Comparison of ENCODE assay signal across 16 cellular contexts in the genomic region with DNA sequence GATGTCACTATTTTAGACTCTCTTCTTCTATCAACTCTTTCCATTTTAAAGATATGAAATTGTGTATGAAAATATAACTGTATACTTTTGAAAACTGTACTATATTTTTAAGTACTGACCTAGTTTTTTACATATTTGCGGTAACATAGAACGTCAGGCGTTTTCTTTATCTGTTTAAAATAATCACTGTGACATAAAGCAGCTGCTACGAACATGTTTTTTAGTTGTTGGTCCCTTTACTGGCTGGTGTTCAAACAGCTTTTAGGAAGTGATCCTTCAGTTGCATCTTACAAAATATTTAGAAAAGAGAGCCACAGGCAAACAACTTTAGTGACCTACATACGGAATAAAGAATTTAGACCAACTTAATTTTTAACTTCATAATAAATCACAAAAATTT.
DNase-seq lines count a peak whose midpoint lies in the region; ATAC-seq and TF ChIP-seq lines count a peak whose summit lies in the region.
"Had no signal": no experiment of that assay in that cellular context is flagged by ENCODE, and none has a peak within 500 bp of the region (broad histone marks: within the 10 kb centered on the region; RNA-seq: fewer than 3 reads in every experiment).

No MANE protein-coding gene starts in this region.

- H3K27me3 ChIP-seq in GM23248 (replicated peaks; ENCODE audit: insufficient read depth), result no peaks in the 10 kb centered on the region
- no peaks in the 10 kb centered on the region for H3K27me3 ChIP-seq in heart right ventricle
- no peaks in the 10 kb centered on the region for H3K27me3 ChIP-seq in skeletal muscle satellite cell (ENCODE audit: control insufficient read depth, insufficient read depth, low read length)
- H3K27me3 ChIP-seq in esophagus squamous epithelium, result no peaks in the 10 kb centered on the region

- H3K27ac ChIP-seq in GM23248 (0 out of 2 replicates have a peak overlapping the region, but pooled peaks have one; percentile 1), heart right ventricle (peak overlapping the region in 9 of 10 donors; percentile 40 to 77 (median 65)), esophagus squamous epithelium (peak overlapping the region in 2 of 4 donors; percentile 76)
- H3K27ac ChIP-seq: WERI-Rb-1 had no signal

- WGBS in GM23248 (ENCODE audit: low coverage in 1 of 2, low lambda C conversion rate in 2 of 2, missing lambda C conversion rate in 2 of 2), 2 experiments, result 64 to 66% methylated on average over 5 of the region's 5 CpGs
- 36 to 38% methylated on average over 5 of the region's 5 CpGs for WGBS in heart right ventricle, 2 donors
- WGBS in esophagus squamous epithelium, 2 donors, result 24 to 39% methylated on average over 5 of the region's 5 CpGs

- no peak for TF ChIP-seq POLR2A in esophagus squamous epithelium (IDR thresholded peaks at IDR 0.05)

- H3K79me2 ChIP-seq in GM23248 (ENCODE audit: insufficient read depth), result peaks cover 98% of the 10 kb centered on the region

- H3K9me2 ChIP-seq in GM23248 (ENCODE audit: insufficient read depth), result no peaks in the 10 kb centered on the region

- TF ChIP-seq CTCF in astrocyte of the spinal cord (IDR thresholded peaks at IDR 0.05; ENCODE audit: low read depth, low read length), result no peak
- no peak for TF ChIP-seq CTCF in heart right ventricle (IDR thresholded peaks at IDR 0.05)
- no peak for TF ChIP-seq CTCF in esophagus squamous epithelium (IDR thresholded peaks at IDR 0.05)

- peak in 5 of 8 donors; percentile 24 to 47 (median 30) for ATAC-seq in heart right ventricle
- ATAC-seq: activated CD8-positive, alpha-beta memory T cell treated with anti-CD3 and anti-CD28 coated beads, Interleukin-2, amount 10 ng/mL, durations not matched to agents 7 days and 5 days had no signal

- H3K4me2 ChIP-seq in GM23248 (ENCODE audit: unreplicated experiment), result no peak overlapping the region
- H3K4me2 ChIP-seq in skeletal muscle satellite cell (ENCODE audit: low read length), result peak overlapping the region; percentile 37

- in situ Hi-C loops in GM23248 (cut with MboI) (loop anchor here (25.0 kb wide), 1 partner anchor 204 kb away; no protein-coding TSS in a partner anchor), astrocyte of the spinal cord (cut with HindIII; ENCODE audit: low sequenced_read_pairs) (no loop called here)

- no peak overlapping the region for H3K4me3 ChIP-seq in GM23248
- no peak overlapping the region for H3K4me3 ChIP-seq in astrocyte of the spinal cord (ENCODE audit: low read depth, low read length)
- H3K4me3 ChIP-seq in heart right ventricle, result no peak overlapping the region
- H3K4me3 ChIP-seq in skeletal muscle satellite cell (ENCODE audit: low read length), result no peak overlapping the region
- H3K4me3 ChIP-seq in esophagus squamous epithelium, result no peak overlapping the region

- DNase-seq in GM23248, result no peak
- DNase-seq in astrocyte of the spinal cord (ENCODE audit: low read depth, low spot score), result peak; percentile 43
- DNase-seq in heart right ventricle, result no peak
- DNase-seq in NOMO-1 treated with DMSO at 0.1 percent for 48 hours (lab: John Stamatoyannopoulos, UW; ENCODE audit: unreplicated experiment), result no peak
- no peak for DNase-seq in pons (ENCODE audit: low spot score)
- no peak for DNase-seq in T-helper 1 cell
- DNase-seq in esophagus squamous epithelium (lab: John Stamatoyannopoulos, UW), result no peak
- DNase-seq: activated CD8-positive, alpha-beta memory T cell treated with anti-CD3 and anti-CD28 coated beads, Interleukin-2, amount 10 ng/mL, durations not matched to agents 7 days and 5 days; activated naive CD4-positive, alpha-beta T cell treated with anti-CD3 and anti-CD28 coated beads for 36 hours; caudate nucleus; KBM-7; NCI-H226; nephron progenitor cell; stimulated activated naive CD4-positive, alpha-beta T cell treated with Interleukin-2 at 50 U/mL for 16 hours; WERI-Rb-1 had no signal

- H3K9me3 ChIP-seq in GM23248 (ENCODE audit: low read depth), result no peaks in the 10 kb centered on the region
- H3K9me3 ChIP-seq in heart right ventricle, result no peaks in the 10 kb centered on the region
- H3K9me3 ChIP-seq in skeletal muscle satellite cell (replicated peaks; ENCODE audit: low read length), result no peaks in the 10 kb centered on the region
- H3K9me3 ChIP-seq in esophagus squamous epithelium, result no peaks in the 10 kb centered on the region

- peaks cover 52% of the 10 kb centered on the region for H3F3A ChIP-seq in GM23248 (ENCODE audit: insufficient read depth)

- H3K4me1 ChIP-seq in GM23248 (ENCODE audit: insufficient read depth) (peaks cover 75% of the 10 kb centered on the region), heart right ventricle (peaks cover 8 to 99% (median 93%) of the 10 kb centered on the region in 9 donors), skeletal muscle satellite cell (ENCODE audit: control insufficient read depth, insufficient read depth, low read length) (peaks cover 33% of the 10 kb centered on the region), esophagus squamous epithelium (peaks cover 0 to 98% (median 13%) of the 10 kb centered on the region in 3 donors)

- H2AFZ ChIP-seq in GM23248, result no peak overlapping the region

- H3K36me3 ChIP-seq in GM23248 (ENCODE audit: low read depth), result peaks cover 74% of the 10 kb centered on the region
- H3K36me3 ChIP-seq in heart right ventricle, result peaks cover 0 to 85% (median 0%) of the 10 kb centered on the region in 9 donors
- H3K36me3 ChIP-seq in skeletal muscle satellite cell (ENCODE audit: insufficient read depth, low read length), result peaks cover 69% of the 10 kb centered on the region
- no peaks in the 10 kb centered on the region for H3K36me3 ChIP-seq in esophagus squamous epithelium

- H3K9ac ChIP-seq in GM23248 (no peak overlapping the region), skeletal muscle satellite cell (ENCODE audit: low read depth, low read length) (peak overlapping the region; percentile 30)

- intact Hi-C loops in heart right ventricle (cut with DNase I), result loop anchor here in 1 of 10 donors (10.0 kb wide), 1 partner anchor 277 kb away; no protein-coding TSS in a partner anchor
- intact Hi-C loops in esophagus squamous epithelium (cut with DNase I), result no loop called here

- no peaks in the 10 kb centered on the region for H4K20me1 ChIP-seq in GM23248 (ENCODE audit: insufficient read depth)
